ENCODE assay signal across 17 cellular contexts in the genomic region with DNA sequence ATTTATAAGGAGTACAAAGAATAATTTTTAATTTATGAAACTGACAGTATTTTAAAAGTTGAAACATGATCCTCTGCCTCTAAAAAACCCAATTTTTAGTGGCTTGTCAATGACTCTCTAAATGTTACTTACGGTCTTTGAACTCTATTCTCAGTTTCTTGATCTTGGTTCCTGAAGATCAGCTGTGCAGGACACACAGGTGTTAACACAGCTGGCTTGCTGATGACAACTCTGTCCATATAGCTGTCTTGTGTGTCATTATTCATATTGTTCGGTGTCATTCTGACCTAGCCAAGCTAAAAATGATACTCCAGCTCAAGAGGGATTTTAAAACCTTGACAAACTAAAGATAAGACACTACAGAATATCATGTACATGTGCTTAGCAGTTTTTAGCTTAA.
"Had no signal": no experiment of that assay in that cellular context is flagged by ENCODE, and none has a peak within 500 bp of the region (broad histone marks: within the 10 kb centered on the region; RNA-seq: fewer than 3 reads in every experiment).

No MANE protein-coding gene starts in this region.

- H3K36me3 ChIP-seq: ascending aorta, tibial nerve, uterus had no signal

- H3K4me1 ChIP-seq: ascending aorta, tibial nerve, uterus had no signal

- DNase-seq: activated CD4-positive, CD25-positive, alpha-beta regulatory T cell treated with anti-CD3 and anti-CD28 coated beads, Interleukin-2, amount 50 U/mL, for 72 hours; activated naive CD4-positive, alpha-beta T cell treated with anti-CD3 and anti-CD28 coated beads for 36 hours; activated naive CD8-positive, alpha-beta T cell treated with anti-CD3 and anti-CD28 coated beads, Interleukin-2, amount 50 U/mL, for 24 hours; dorsolateral prefrontal cortex; endodermal cell; right cardiac atrium; stimulated activated CD4-positive, alpha-beta T cell treated with anti-CD3 and anti-CD28 coated beads, Interleukin-15, amount 100 ng/mL, for 24 hours; stimulated activated CD4-positive, alpha-beta T cell treated with anti-CD3 and anti-CD28 coated beads, Interleukin-4, amount 100 ng/mL, for 1 hour; stimulated activated naive B cell treated with anti-CD40 and anti-IgM and Interleukin-4, amounts not matched to agents 10 μg/mL and 1 μg/mL and 100 μg/mL, for 72 hours had no signal

- H3K9me3 ChIP-seq: uterus had no signal

- FAIRE-seq: bronchial epithelial cell, islet of Langerhans had no signal

- ATAC-seq: activated naive CD8-positive, alpha-beta T cell treated with anti-CD3 and anti-CD28 coated beads, Interleukin-2, amount 50 U/mL, for 24 hours; activated T-helper 17 cell treated with anti-CD3 and anti-CD28 coated beads, Interleukin-2, amount 50 U/mL, for 72 hours; right cardiac atrium; stimulated activated naive B cell treated with anti-CD40 and anti-IgM and Interleukin-4, amounts not matched to agents 10 μg/mL and 1 μg/mL and 100 μg/mL, for 72 hours had no signal

- H3K4me3 ChIP-seq: ascending aorta, dorsolateral prefrontal cortex, lung, skin epidermis, tibial nerve, uterus had no signal

- H3K27me3 ChIP-seq: ascending aorta, dorsolateral prefrontal cortex, tibial nerve, uterus had no signal

- H3K27ac ChIP-seq: ascending aorta, dorsolateral prefrontal cortex, skin epidermis, tibial nerve, uterus had no signal
